9 cellular contexts compared by ENCODE assay signal in the genomic region with DNA sequence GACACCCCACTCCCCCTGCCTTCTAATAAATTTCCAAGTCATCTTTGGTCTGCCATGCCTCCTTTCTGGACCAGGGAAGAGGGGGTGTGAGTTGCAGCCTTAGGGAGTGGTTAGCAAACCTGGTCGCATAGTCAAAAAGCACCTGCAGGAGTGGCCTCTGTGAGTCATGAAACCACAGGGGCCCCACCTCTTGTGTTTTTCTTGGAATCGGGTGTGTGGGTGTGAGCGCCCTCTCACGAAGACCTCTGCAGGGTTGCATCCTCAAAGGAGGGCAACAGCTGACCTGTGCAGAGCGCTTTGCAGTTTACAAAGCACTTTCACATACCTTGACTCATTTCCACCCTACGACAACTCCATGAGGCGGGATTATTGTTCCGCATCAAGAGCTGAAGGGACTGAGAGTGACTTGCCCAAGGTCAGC. TPM values are rescaled to one million over a fixed set of nuclear protein-coding genes. Genes with fewer than 3 reads are reported as not detected.
DNase-seq lines count a peak whose midpoint lies in the region; ATAC-seq and TF ChIP-seq lines count a peak whose summit lies in the region.
"Had no signal": no experiment of that assay in that cellular context is flagged by ENCODE, and none has a peak within 500 bp of the region (broad histone marks: within the 10 kb centered on the region; RNA-seq: fewer than 3 reads in every experiment).

No MANE protein-coding gene starts in this region.

- H3K4me3 Mint-ChIP-seq in activated naive CD8-positive, alpha-beta T cell treated with anti-CD3 and anti-CD28 coated beads for 36 hours, result peak overlapping the region; percentile 36

- H3K4me1 Mint-ChIP-seq in activated naive CD8-positive, alpha-beta T cell treated with anti-CD3 and anti-CD28 coated beads for 36 hours, result peaks cover 68% of the 10 kb centered on the region

- peaks cover 4% of the 10 kb centered on the region for H3K27me3 Mint-ChIP-seq in activated naive CD8-positive, alpha-beta T cell treated with anti-CD3 and anti-CD28 coated beads for 36 hours

- intact Hi-C loops in head of caudate nucleus (cut with DNase I), result no loop called here

- H3K27ac Mint-ChIP-seq in activated naive CD8-positive, alpha-beta T cell treated with anti-CD3 and anti-CD28 coated beads for 36 hours, result peak overlapping the region; percentile 95

- DNase-seq in SW480 (ENCODE audit: low spot score), result peak; percentile 94
- DNase-seq in activated naive CD8-positive, alpha-beta T cell treated with anti-CD3 and anti-CD28 coated beads for 36 hours, result peak; percentile 92
- DNase-seq in stimulated activated CD8-positive, alpha-beta memory T cell treated with anti-CD3 and anti-CD28 coated beads, Interleukin-15, amount 100 ng/mL, for 24 hours (ENCODE audit: low read depth), result peak; percentile 46
- no peak for DNase-seq in superior temporal gyrus (ENCODE audit: extremely low spot score)
- no peak for DNase-seq in NCI-H510A (lab: John Stamatoyannopoulos, UW)
- DNase-seq in head of caudate nucleus, result no peak
- DNase-seq in GM13976 (ENCODE audit: low spot score), result no peak

- ATAC-seq in GM21447 (IDR thresholded peaks at IDR 0.05; ENCODE audit: unreplicated experiment), result peak; percentile 65

- H3K9me3 Mint-ChIP-seq in activated naive CD8-positive, alpha-beta T cell treated with anti-CD3 and anti-CD28 coated beads for 36 hours, result peaks cover 22% of the 10 kb centered on the region

- H3K36me3 Mint-ChIP-seq in activated naive CD8-positive, alpha-beta T cell treated with anti-CD3 and anti-CD28 coated beads for 36 hours, result peaks cover 45% of the 10 kb centered on the region

- in situ Hi-C loops in GM13976 (cut with MboI; ENCODE audit: low sequenced_read_pairs, unreplicated experiment), result no loop called here

- no peak for TF ChIP-seq CTCF in GM13976 (IDR thresholded peaks at IDR 0.05; ENCODE audit: borderline replicate concordance, control extremely low read depth, extremely low read depth, insufficient read depth, missing control alignments)

RNA-seq across cellular contexts. Expression of a gene that starts 36.8 kb away (rescaled TPM):
- under 1 TPM; 0.70 to 0.80 TPM for total RNA-seq in activated naive CD8-positive, alpha-beta T cell treated with anti-CD3 and anti-CD28 coated beads for 36 hours
- total RNA-seq: fibroblast of lung had no signal

Comparison
In these comparisons a context has a peak if more than half of its experiments do, and no peak if none do; other contexts are left out.
1. DNase-seq: peak in SW480 (single experiment), activated naive CD8-positive, alpha-beta T cell treated with anti-CD3 and anti-CD28 coated beads for 36 hours (single experiment) and stimulated activated CD8-positive, alpha-beta memory T cell treated with anti-CD3 and anti-CD28 coated beads, Interleukin-15, amount 100 ng/mL, for 24 hours (single experiment); none in superior temporal gyrus (single experiment), NCI-H510A (single experiment), head of caudate nucleus (0 of 42) and GM13976 (single experiment).